Comparison of ENCODE assay signal across 18 cellular contexts in the genomic region with DNA sequence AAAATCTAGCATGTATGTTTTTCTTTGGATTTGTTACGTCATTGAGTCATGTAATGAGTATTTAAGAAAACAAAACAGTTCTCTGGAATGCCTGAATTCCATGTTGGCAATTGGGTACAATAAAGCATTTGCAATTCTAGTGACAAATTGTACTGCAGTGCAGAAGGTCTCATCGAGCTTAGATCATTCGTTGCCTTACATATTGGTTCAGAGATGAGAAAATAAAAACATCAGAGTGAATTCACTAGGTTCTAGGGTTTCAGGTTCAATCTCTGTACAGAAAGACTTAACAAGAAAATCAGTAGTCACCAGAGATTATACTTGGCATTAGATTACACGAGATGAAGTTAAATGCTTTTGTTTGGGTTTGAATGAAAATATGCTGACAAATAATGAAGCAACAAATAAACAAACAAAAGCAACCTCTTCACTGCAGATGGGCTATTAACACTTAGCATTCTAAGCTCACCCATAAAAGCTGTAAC.
"Had no signal": no experiment of that assay in that cellular context is flagged by ENCODE, and none has a peak within 500 bp of the region (broad histone marks: within the 10 kb centered on the region; RNA-seq: fewer than 3 reads in every experiment).

No MANE protein-coding gene starts in this region.

- ATAC-seq: esophagus mucosa; natural killer cell treated with Interleukin-12 subunit alpha and Interleukin-12 subunit beta and Interleukin-15 and Interleukin-18, amount 100 ng/mL, for 72 hours had no signal

- H3K4me1 ChIP-seq: transverse colon, vagina had no signal

- H3K36me3 ChIP-seq: right atrium auricular region, transverse colon, vagina had no signal

- H3K27me3 ChIP-seq: cardiac muscle cell, right atrium auricular region, transverse colon, vagina had no signal

- H3K4me3 ChIP-seq: cardiac muscle cell, right atrium auricular region, transverse colon, vagina had no signal

- H3K27ac ChIP-seq: cardiac muscle cell, transverse colon, vagina, VCaP had no signal

- H3K9me3 ChIP-seq: right atrium auricular region, transverse colon, vagina had no signal

- DNase-seq: activated CD4-positive, alpha-beta T cell treated with anti-CD3 and anti-CD28 coated beads for 1 hour; activated CD4-positive, alpha-beta T cell treated with anti-CD3 and anti-CD28 coated beads, Interleukin-2, amount 50 U/mL, for 4 hours; activated naive CD4-positive, alpha-beta T cell; activated naive CD8-positive, alpha-beta T cell treated with anti-CD3 and anti-CD28 coated beads, Interleukin-2, amount 10 ng/mL, durations not matched to agents 7 days and 5 days; activated T-cell treated with anti-CD3 and anti-CD28 coated beads for 4 hours; hypothalamus; mesendoderm; nucleus accumbens; small intestine; stimulated activated CD4-positive, alpha-beta T cell treated with anti-CD3 and anti-CD28 coated beads, Interleukin-4, amount 100 ng/mL, for 24 hours; stimulated activated naive CD4-positive, alpha-beta T cell treated with Interleukin-2 at 50 U/mL for 16 hours; transverse colon had no signal
